Comparison of ENCODE assay signal across 20 cellular contexts in the genomic region with DNA sequence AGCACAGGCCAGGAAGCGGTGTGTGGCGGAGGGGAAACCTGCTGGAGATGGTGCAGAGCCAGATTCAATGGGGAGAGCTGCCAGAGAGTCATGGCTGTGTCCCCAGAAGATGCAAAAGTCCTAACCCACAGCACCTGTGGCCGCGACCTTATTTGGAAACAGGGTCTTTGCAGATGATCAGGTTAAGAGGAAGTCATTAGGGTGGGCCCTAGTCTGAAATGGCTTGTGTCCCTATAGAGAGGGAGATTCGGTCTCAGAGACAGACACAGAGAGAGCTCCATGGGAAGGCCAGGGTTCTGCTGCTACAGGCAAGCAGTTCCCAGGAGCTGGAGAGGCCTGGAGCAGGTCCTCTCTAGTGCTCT. TPM values are rescaled to one million over a fixed set of nuclear protein-coding genes. Genes with fewer than 3 reads are reported as not detected.
DNase-seq lines count a peak whose midpoint lies in the region; ATAC-seq, FAIRE-seq and TF ChIP-seq lines count a peak whose summit lies in the region.
"Had no signal": no experiment of that assay in that cellular context is flagged by ENCODE, and none has a peak within 500 bp of the region (broad histone marks: within the 10 kb centered on the region; RNA-seq: fewer than 3 reads in every experiment).

No MANE protein-coding gene starts in this region.

- H3K27me3 ChIP-seq in CD4-positive, alpha-beta memory T cell (ENCODE audit: insufficient read depth, low read length), result no peaks in the 10 kb centered on the region
- H3K27me3 ChIP-seq in WERI-Rb-1 (ENCODE audit: insufficient read depth, low read depth, severe bottlenecking), result no peaks in the 10 kb centered on the region
- H3K27me3 ChIP-seq: BLaER1, SJCRH30, upper lobe of left lung had no signal

- H3K4me3 ChIP-seq in CD4-positive, alpha-beta memory T cell (ENCODE audit: low read length in 2 of 2), result no peak overlapping the region
- H3K4me3 ChIP-seq in WERI-Rb-1 (ENCODE audit: low read depth, low read length), result no peak overlapping the region
- H3K4me3 ChIP-seq: BLaER1, SJCRH30, smooth muscle cell, upper lobe of left lung had no signal

- H3K4me1 Mint-ChIP-seq in CD4-positive, alpha-beta memory T cell, result peaks cover 10 to 23% (median 16%) of the 10 kb centered on the region in 4 donors
- H3K4me1 Mint-ChIP-seq in naive B cell (peaks cover 31 to 50% (median 43%) of the 10 kb centered on the region in 3 donors), mesothelial cell of epicardium (peaks cover 18% of the 10 kb centered on the region)

- TF ChIP-seq CTCF in WERI-Rb-1 (IDR thresholded peaks at IDR 0.05; ENCODE audit: low read depth, low read length) (no peak), mesothelial cell of epicardium (IDR thresholded peaks at IDR 0.05; ENCODE audit: unreplicated experiment) (no peak)

- no peaks in the 10 kb centered on the region for H3K9me3 Mint-ChIP-seq in CD4-positive, alpha-beta memory T cell
- H3K9me3 Mint-ChIP-seq in naive B cell, result no peaks in the 10 kb centered on the region
- peaks cover 6% of the 10 kb centered on the region for H3K9me3 Mint-ChIP-seq in mesothelial cell of epicardium
- H3K9me3 Mint-ChIP-seq: activated CD4-positive, alpha-beta T cell treated with anti-CD3 and anti-CD28 coated beads, Interleukin-2, amount 10 ng/mL, durations not matched to agents 24 days and 14 days; endodermal cell had no signal

- peaks cover 27% of the 10 kb centered on the region for H3K4me1 ChIP-seq in CD4-positive, alpha-beta memory T cell (ENCODE audit: insufficient read depth, low read length)

- H3K4me3 Mint-ChIP-seq in CD4-positive, alpha-beta memory T cell, result peak overlapping the region in 3 of 8 donors; percentile 15 to 66 (median 49)
- H3K4me3 Mint-ChIP-seq in naive B cell (peak overlapping the region in 6 of 8 donors; percentile 32 to 81 (median 72)), mesothelial cell of epicardium (no peak overlapping the region)
- H3K4me3 Mint-ChIP-seq: activated CD4-positive, alpha-beta T cell treated with anti-CD3 and anti-CD28 coated beads, Interleukin-2, amount 10 ng/mL, durations not matched to agents 24 days and 14 days had no signal

- H3K9me3 ChIP-seq in CD4-positive, alpha-beta memory T cell (ENCODE audit: control insufficient read depth in 1 of 2, low read length in 2 of 2), result no peaks in the 10 kb centered on the region
- no peaks in the 10 kb centered on the region for H3K9me3 ChIP-seq in WERI-Rb-1 (ENCODE audit: severe bottlenecking)
- H3K9me3 ChIP-seq: BLaER1, SJCRH30, upper lobe of left lung had no signal

- no peaks in the 10 kb centered on the region for H3K36me3 ChIP-seq in CD4-positive, alpha-beta memory T cell (ENCODE audit: insufficient read depth, low read length)
- H3K36me3 ChIP-seq in WERI-Rb-1, result peaks cover 10% of the 10 kb centered on the region
- H3K36me3 ChIP-seq: SJCRH30 had no signal

- peaks cover 3 to 9% of the 10 kb centered on the region in 2 donors for H3K36me3 Mint-ChIP-seq in CD4-positive, alpha-beta memory T cell
- H3K36me3 Mint-ChIP-seq in naive B cell, result no peaks in the 10 kb centered on the region
- H3K36me3 Mint-ChIP-seq in mesothelial cell of epicardium, result no peaks in the 10 kb centered on the region

- POLR2A ChIA-PET in CD4-positive, alpha-beta memory T cell (lab: Charles Lee; ENCODE audit: partially characterized antibody), result interaction anchor here (1.9 kb wide), 1 partner anchor 10 kb away, joined by 7 read pairs; no protein-coding TSS in a partner anchor

- intact Hi-C loops in CD4-positive, alpha-beta memory T cell (cut with micrococcal nuclease), result no loop called here

- CTCF ChIA-PET in CD4-positive, alpha-beta memory T cell (lab: Charles Lee; ENCODE audit: partially characterized antibody), result no interaction called here

- no peak for ATAC-seq in naive B cell (ENCODE audit: low read depth in 2 of 2)
- no peak for ATAC-seq in GM19455 (IDR thresholded peaks at IDR 0.05; ENCODE audit: unreplicated experiment)
- ATAC-seq: left lobe of liver had no signal

- H3K27me3 Mint-ChIP-seq in CD4-positive, alpha-beta memory T cell, result no peaks in the 10 kb centered on the region
- H3K27me3 Mint-ChIP-seq in naive B cell, result no peaks in the 10 kb centered on the region
- H3K27me3 Mint-ChIP-seq in mesothelial cell of epicardium (ENCODE audit: low read depth), result no peaks in the 10 kb centered on the region

- FAIRE-seq in GM12891 (lab: Jason Lieb, UNC), result peak; percentile 88

- H3K27ac ChIP-seq in CD4-positive, alpha-beta memory T cell (ENCODE audit: low read depth, low read length), result no peak overlapping the region
- H3K27ac ChIP-seq in WERI-Rb-1, result no peak overlapping the region
- H3K27ac ChIP-seq: BLaER1, SJCRH30, upper lobe of left lung had no signal

- TF ChIP-seq POLR2A in GM12891 (IDR thresholded peaks at IDR 0.05; ENCODE audit: low read depth, low read length), result no peak

- H3K27ac Mint-ChIP-seq in CD4-positive, alpha-beta memory T cell, result peak overlapping the region in 4 of 7 donors; percentile 29 to 63 (median 50)
- H3K27ac Mint-ChIP-seq in naive B cell (peak overlapping the region; percentile 55 to 96 (median 90)), mesothelial cell of epicardium (no peak overlapping the region)
- H3K27ac Mint-ChIP-seq: endodermal cell had no signal

- DNase-seq in CD4-positive, alpha-beta memory T cell, result no peak
- DNase-seq in GM12891 (ENCODE audit: insufficient read length, low spot score) (no peak), WERI-Rb-1 (peak; percentile 7), naive B cell (no peak), DMS53 treated with DMSO at 0.1 percent for 48 hours (lab: John Stamatoyannopoulos, UW; ENCODE audit: unreplicated experiment) (no peak), mesothelial cell of epicardium (ENCODE audit: low spot score in 2 of 2, unreplicated experiment in 2 of 2) (no peak), NOMO-1 treated with dmso at 0.1 percent for 144 hours (lab: John Stamatoyannopoulos, UW; ENCODE audit: unreplicated experiment) (no peak)
- DNase-seq: activated CD4-positive, alpha-beta T cell treated with anti-CD3 and anti-CD28 coated beads, Interleukin-2, amount 10 ng/mL, durations not matched to agents 24 days and 14 days; amygdala; cerebellar nuclear complex; NCI-H1436 treated with DMSO at 0.1 percent for 48 hours; SJCRH30; stimulated activated naive CD4-positive, alpha-beta T cell; T1000 had no signal

TF ChIP-seq in GM12891, 5 proteins besides CTCF, POLR2A, EP300 and RAD21:
- TF ChIP-seq POU2F2 (IDR thresholded peaks at IDR 0.05; ENCODE audit: low read depth, low read length) (no peak), SPI1 (IDR thresholded peaks at IDR 0.05; ENCODE audit: low read depth, low read length) (peak; percentile 39; the same call in 1 of the 2 replicates), POLR2AphosphoS5 (IDR thresholded peaks at IDR 0.05; ENCODE audit: low read depth, low read length) (no peak), PAX5 (IDR thresholded peaks at IDR 0.05; ENCODE audit: insufficient read depth, low read length, severe bottlenecking) (no peak), TAF1 (IDR thresholded peaks at IDR 0.05; ENCODE audit: low read depth, low read length) (0 out of 2 replicates have a peak, but pooled peaks have one; percentile 18)

RNA-seq across cellular contexts. Expression of a gene that starts 1.8 kb away (rescaled TPM):
- total RNA-seq in CD4-positive, alpha-beta memory T cell, result 10 to 100 TPM; 62.8 to 63.6 TPM
- polyA plus RNA-seq in CD4-positive, alpha-beta memory T cell, result 10 to 100 TPM in 1 of 2 donors, 1 to 10 TPM in 1; 9.0 to 32.2 TPM
- 54.4 TPM for polyA plus RNA-seq in GM12891 (2012; ENCODE audit: low read depth, missing spikeins)
- 10 to 100 TPM; 19.5 to 63.3 (median 52.7) TPM for polyA plus RNA-seq in naive B cell (ENCODE audit: low read depth in 6 of 6)
- 73.9 to 76.8 TPM (median 74.8 TPM) in 3 replicates for total RNA-seq in mesothelial cell of epicardium
